Comparison of ENCODE assay signal across 9 cellular contexts in the genomic region with DNA sequence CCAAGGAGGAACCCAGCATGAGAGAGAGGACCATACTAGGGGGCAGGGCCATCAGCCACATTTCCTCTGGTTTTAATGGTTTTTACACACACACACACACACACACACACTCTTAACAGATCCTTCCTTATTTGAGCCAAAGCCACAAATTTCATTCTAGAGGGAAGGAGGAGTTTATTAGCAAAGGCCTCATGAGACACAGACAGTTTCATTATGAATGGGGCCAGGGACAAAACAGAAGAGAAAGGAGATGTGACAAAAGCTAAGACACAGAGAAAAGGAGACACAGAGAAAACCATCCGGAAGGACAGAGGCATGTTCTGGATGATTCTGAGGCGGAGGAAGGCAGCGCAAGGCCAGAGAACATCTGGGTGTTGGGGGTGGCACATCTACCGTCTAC. TPM values are rescaled to one million over a fixed set of nuclear protein-coding genes. Genes with fewer than 3 reads are reported as not detected.
DNase-seq lines count a peak whose midpoint lies in the region; ATAC-seq and TF ChIP-seq lines count a peak whose summit lies in the region.
"Had no signal": no experiment of that assay in that cellular context is flagged by ENCODE, and none has a peak within 500 bp of the region (broad histone marks: within the 10 kb centered on the region; RNA-seq: fewer than 3 reads in every experiment).

No MANE protein-coding gene starts in this region.

- H3K79me2 ChIP-seq in GM23248 (ENCODE audit: insufficient read depth), result peaks cover 25% of the 10 kb centered on the region

- H3K36me3 ChIP-seq in lower lobe of right lung (peaks cover 74% of the 10 kb centered on the region), GM23248 (ENCODE audit: low read depth) (peaks cover 10% of the 10 kb centered on the region; the same call in 1 of the 2 replicates)

- no peak overlapping the region for H2AFZ ChIP-seq in GM23248

- peaks cover 33% of the 10 kb centered on the region for H3K4me1 ChIP-seq in lower lobe of right lung
- peaks cover 12% of the 10 kb centered on the region for H3K4me1 ChIP-seq in GM23248 (ENCODE audit: insufficient read depth)

- no peaks in the 10 kb centered on the region for H3K27me3 ChIP-seq in lower lobe of right lung (ENCODE audit: low read depth)
- H3K27me3 ChIP-seq in GM23248 (replicated peaks; ENCODE audit: insufficient read depth), result no peaks in the 10 kb centered on the region
- H3K27me3 ChIP-seq: cardiac muscle cell had no signal

- peak overlapping the region; percentile 33 for H3K27ac ChIP-seq in lower lobe of right lung
- H3K27ac ChIP-seq in GM23248, result no peak overlapping the region
- H3K27ac ChIP-seq: cardiac muscle cell had no signal

- H3K4me2 ChIP-seq in GM23248 (ENCODE audit: unreplicated experiment), result no peak overlapping the region

- no peak overlapping the region for H3K9ac ChIP-seq in GM23248

- H3K4me3 ChIP-seq in lower lobe of right lung (no peak overlapping the region), GM23248 (no peak overlapping the region)
- H3K4me3 ChIP-seq: cardiac muscle cell had no signal

- H3K9me2 ChIP-seq in GM23248 (ENCODE audit: insufficient read depth), result no peaks in the 10 kb centered on the region

- in situ Hi-C loops in GM23248 (cut with MboI), result no loop called here

- ATAC-seq in GM21515 (IDR thresholded peaks at IDR 0.05; ENCODE audit: unreplicated experiment), result peak; percentile 49
- peak in 1 of 2 donors; percentile 58 for ATAC-seq in lower lobe of right lung

- DNase-seq in GF-D8 (lab: John Stamatoyannopoulos, UW), result peak; percentile 57
- DNase-seq in NOMO-1 treated with DMSO at 0.1 percent for 48 hours (lab: John Stamatoyannopoulos, UW; ENCODE audit: unreplicated experiment), result peak; percentile 90
- DNase-seq in lower lobe of right lung, result no peak
- no peak for DNase-seq in GM23248
- DNase-seq in NCI-H2029 (lab: John Stamatoyannopoulos, UW), result no peak
- no peak for DNase-seq in NCI-H1417 treated with DMSO at 0.1 percent for 48 hours (lab: John Stamatoyannopoulos, UW)
- no peak for DNase-seq in AG20443 (ENCODE audit: low spot score)

- H3K9me3 ChIP-seq in lower lobe of right lung, result no peaks in the 10 kb centered on the region
- H3K9me3 ChIP-seq in GM23248 (ENCODE audit: low read depth), result no peaks in the 10 kb centered on the region

- WGBS in GM23248 (ENCODE audit: low coverage in 1 of 2, low lambda C conversion rate in 2 of 2, missing lambda C conversion rate in 2 of 2), 2 experiments, result 87 to 89% methylated on average over 4 of the region's 4 CpGs

- TF ChIP-seq CTCF in lower lobe of right lung (IDR thresholded peaks at IDR 0.05), result no peak

- intact Hi-C loops in lower lobe of right lung (cut with DNase I), result no loop called here

- no peaks in the 10 kb centered on the region for H3F3A ChIP-seq in GM23248 (ENCODE audit: insufficient read depth)

- no peaks in the 10 kb centered on the region for H4K20me1 ChIP-seq in GM23248 (ENCODE audit: insufficient read depth)

RNA-seq across cellular contexts. Expression of gene ARFGAP3, which starts 32.2 kb away (rescaled TPM):
- 39.9 TPM for total RNA-seq in lower lobe of right lung
- total RNA-seq in GM23248 (2014; rRNA removed; shearing (Covaris generic)), result 83.2 and 96.8 TPM in 2 replicates
- polyA plus RNA-seq in GM23248 (2016; fragmentation: Nextera tagmentation; extraction: Ambion mirVana), result 79.7 and 81.5 TPM in 2 replicates

Comparison
In these comparisons a context has a peak if more than half of its experiments do, and no peak if none do; other contexts are left out.
1. DNase-seq: peak in GF-D8 (single experiment) and NOMO-1 treated with DMSO at 0.1 percent for 48 hours (single experiment); none in lower lobe of right lung (single experiment), GM23248 (single experiment), NCI-H2029 (single experiment), NCI-H1417 treated with DMSO at 0.1 percent for 48 hours (single experiment) and AG20443 (single experiment).